1 cellular context compared by ENCODE assay signal in the genomic region with DNA sequence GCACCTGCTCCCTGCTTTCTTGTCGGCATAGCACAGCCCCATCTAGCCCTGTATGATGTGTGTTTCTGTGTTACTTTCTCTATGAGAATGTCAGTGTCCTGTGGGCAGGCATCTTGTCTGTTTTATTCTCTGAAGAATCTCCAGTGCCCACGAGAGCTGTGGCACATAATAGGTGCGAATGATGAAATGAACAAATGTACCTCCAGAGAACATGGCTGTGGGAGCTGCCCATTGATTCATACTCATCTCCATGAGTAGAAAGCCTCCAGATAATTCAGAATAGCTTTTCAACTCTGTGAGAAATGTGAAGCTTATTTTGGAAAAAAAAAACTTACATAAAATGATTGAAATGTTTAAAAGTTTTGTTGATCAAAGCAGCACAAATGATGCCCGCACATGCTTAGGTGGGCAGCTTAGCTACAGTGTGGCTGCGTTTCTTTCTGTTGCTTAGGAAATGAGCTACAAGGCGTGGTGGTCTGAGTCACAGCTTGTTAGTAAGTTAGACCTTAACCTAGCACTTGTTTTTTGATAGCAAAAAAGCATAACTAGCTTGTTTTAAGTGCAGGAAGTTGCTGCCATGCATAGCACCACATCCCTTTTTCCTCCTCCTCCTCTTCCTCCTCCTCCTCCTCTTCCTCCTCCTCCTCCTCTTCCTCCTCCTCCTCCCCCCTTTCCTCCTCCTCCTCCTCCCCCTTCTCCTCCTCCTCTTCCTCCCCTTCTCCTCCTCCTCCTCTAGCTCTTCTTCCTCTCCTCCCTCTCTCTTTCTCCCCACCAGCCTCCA.
TF ChIP-seq lines count a peak whose summit lies in the region.

No MANE protein-coding gene starts in this region.

TF ChIP-seq in WTC11, 78 proteins besides CTCF, POLR2A, EP300 and RAD21 (continued from another document):
- TF ChIP-seq, protein P1, sequence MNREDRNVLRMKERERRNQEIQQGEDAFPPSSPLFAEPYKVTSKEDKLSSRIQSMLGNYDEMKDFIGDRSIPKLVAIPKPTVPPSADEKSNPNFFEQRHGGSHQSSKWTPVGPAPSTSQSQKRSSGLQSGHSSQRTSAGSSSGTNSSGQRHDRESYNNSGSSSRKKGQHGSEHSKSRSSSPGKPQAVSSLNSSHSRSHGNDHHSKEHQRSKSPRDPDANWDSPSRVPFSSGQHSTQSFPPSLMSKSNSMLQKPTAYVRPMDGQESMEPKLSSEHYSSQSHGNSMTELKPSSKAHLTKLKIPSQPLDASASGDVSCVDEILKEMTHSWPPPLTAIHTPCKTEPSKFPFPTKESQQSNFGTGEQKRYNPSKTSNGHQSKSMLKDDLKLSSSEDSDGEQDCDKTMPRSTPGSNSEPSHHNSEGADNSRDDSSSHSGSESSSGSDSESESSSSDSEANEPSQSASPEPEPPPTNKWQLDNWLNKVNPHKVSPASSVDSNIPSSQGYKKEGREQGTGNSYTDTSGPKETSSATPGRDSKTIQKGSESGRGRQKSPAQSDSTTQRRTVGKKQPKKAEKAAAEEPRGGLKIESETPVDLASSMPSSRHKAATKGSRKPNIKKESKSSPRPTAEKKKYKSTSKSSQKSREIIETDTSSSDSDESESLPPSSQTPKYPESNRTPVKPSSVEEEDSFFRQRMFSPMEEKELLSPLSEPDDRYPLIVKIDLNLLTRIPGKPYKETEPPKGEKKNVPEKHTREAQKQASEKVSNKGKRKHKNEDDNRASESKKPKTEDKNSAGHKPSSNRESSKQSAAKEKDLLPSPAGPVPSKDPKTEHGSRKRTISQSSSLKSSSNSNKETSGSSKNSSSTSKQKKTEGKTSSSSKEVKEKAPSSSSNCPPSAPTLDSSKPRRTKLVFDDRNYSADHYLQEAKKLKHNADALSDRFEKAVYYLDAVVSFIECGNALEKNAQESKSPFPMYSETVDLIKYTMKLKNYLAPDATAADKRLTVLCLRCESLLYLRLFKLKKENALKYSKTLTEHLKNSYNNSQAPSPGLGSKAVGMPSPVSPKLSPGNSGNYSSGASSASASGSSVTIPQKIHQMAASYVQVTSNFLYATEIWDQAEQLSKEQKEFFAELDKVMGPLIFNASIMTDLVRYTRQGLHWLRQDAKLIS (CRISPR knock-in tag; IDR thresholded peaks at IDR 0.05; ENCODE audit: borderline replicate concordance), result no peak
